In the genomic region with DNA sequence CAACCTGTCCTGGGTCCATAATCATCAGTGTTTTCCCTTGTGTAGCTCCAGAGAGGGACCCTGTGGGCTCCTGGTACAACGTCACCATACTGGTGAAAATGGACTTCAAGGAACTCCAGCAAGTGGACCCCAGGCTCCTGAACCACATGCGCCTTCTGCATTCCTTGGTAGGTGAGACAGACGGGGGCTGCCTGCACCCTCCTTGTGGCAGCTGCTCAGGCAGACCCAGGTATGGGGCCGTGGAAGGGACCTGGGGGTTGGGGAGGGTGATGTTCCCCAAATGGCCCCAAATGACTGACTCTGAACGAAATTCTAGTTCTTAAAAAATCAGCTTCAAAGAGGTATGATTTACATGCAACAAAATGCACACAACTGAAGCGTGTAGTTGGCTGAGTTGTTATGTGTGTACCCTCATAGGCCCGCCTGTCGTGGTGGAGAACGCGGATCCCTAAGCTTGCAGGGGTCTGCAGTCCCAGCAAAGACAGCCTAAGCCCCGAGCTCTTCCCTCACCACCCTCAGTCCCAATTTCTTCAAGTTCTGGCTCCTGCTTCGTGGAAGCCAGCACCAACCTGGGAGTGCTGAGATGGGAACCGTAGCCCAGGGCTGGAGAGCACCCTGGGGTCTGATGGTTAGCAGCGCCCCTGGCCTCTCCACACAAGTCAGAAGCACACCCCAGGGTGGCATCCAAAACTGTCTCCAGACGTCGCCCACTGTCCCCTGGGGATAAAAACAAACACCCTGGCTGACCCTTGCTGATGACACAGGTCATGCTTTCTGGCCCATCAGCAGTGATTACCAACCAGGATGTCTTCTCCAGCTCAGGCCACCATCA, we compare ENCODE assay signal across 1 cellular context.
TF ChIP-seq lines count a peak whose summit lies in the region.

No MANE protein-coding gene starts in this region.

TF ChIP-seq in IMR-90, 13 proteins besides CTCF, POLR2A, EP300 and RAD21 (continued from another document):
- TF ChIP-seq, protein P1, sequence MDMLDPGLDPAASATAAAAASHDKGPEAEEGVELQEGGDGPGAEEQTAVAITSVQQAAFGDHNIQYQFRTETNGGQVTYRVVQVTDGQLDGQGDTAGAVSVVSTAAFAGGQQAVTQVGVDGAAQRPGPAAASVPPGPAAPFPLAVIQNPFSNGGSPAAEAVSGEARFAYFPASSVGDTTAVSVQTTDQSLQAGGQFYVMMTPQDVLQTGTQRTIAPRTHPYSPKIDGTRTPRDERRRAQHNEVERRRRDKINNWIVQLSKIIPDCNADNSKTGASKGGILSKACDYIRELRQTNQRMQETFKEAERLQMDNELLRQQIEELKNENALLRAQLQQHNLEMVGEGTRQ (IDR thresholded peaks at IDR 0.05; ENCODE audit: low read depth, low read length): no peak
- TF ChIP-seq CHD1 (IDR thresholded peaks at IDR 0.05; ENCODE audit: low read depth, low read length) (no peak), NFE2L2 (IDR thresholded peaks at IDR 0.05; ENCODE audit: low read depth, low read length) (no peak), MAZ (IDR thresholded peaks at IDR 0.05; ENCODE audit: borderline replicate concordance, low read depth, low read length) (no peak), FOS (IDR thresholded peaks at IDR 0.05; ENCODE audit: low read depth, low read length) (no peak), SMC3 (IDR thresholded peaks at IDR 0.05; ENCODE audit: low read depth, low read length) (no peak), RCOR1 (IDR thresholded peaks at IDR 0.05; ENCODE audit: insufficient replicate concordance, low read length) (no peak)
- TF ChIP-seq, protein P2, sequence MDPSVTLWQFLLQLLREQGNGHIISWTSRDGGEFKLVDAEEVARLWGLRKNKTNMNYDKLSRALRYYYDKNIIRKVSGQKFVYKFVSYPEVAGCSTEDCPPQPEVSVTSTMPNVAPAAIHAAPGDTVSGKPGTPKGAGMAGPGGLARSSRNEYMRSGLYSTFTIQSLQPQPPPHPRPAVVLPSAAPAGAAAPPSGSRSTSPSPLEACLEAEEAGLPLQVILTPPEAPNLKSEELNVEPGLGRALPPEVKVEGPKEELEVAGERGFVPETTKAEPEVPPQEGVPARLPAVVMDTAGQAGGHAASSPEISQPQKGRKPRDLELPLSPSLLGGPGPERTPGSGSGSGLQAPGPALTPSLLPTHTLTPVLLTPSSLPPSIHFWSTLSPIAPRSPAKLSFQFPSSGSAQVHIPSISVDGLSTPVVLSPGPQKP (IDR thresholded peaks at IDR 0.05; ENCODE audit: borderline replicate concordance, low read depth, low read length): no peak
TF ChIP-seq in IMR-90: peak in this region for 0.
